ENCODE assay signal across 8 cellular contexts in the genomic region with DNA sequence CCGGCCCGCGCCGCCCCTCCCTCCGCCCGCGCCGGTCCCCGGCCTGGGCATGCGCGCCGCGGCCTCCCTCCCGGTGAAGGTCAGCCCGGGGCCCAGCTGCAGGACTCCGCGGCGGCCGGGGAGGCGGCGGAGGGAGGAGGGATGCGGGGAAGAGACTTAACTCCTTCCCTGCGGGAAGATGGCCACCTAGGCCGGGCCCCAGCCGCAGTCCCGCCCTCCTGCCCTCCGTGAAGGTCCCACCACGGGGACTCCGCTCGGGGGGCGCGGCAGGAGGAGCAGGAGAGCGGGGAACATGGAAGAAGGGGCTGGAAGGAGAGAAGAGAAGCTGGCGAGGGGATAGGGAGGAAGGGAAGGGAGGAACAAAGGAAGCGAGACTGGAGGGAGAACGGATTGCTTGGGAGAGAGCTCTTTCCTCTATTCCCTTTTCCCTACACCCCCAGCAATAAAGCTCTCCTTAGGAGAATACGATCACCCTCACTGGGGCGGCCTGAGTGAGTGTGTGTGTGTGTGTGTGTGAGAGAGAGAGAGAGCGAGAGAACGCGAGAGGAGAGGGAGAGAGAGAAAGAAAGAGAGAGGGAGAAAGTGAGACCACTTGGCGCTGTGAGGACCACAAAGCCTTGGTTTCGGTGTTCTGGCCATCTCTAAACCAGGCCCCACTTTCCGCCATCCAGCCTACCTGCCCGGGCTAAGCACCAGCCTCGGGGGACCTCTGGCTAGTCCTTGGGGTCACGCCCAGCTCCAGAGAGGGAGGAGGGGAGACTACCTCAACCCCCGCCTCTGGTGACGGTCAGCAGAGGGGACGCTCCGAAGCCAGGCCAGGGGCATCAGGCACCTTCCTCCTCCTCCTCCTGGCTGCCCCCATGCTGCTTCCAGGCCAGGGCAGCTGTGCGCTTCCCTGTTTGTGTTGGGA. TPM values are rescaled to one million over a fixed set of nuclear protein-coding genes. Genes with fewer than 3 reads are reported as not detected.
DNase-seq lines count a peak whose midpoint lies in the region; ATAC-seq and TF ChIP-seq lines count a peak whose summit lies in the region.

No MANE protein-coding gene starts in this region.

- H3K4me3 ChIP-seq in esophagus (ENCODE audit: low read depth in 1 of 2, low read length in 2 of 2) (peak overlapping the region; percentile 42 to 49), mucosa of descending colon (no peak overlapping the region)

- H3K27me3 ChIP-seq in esophagus (ENCODE audit: control insufficient read depth in 1 of 2, insufficient read depth in 2 of 2, low read length in 2 of 2): no peaks in the 10 kb centered on the region

- peaks cover 25% of the 10 kb centered on the region for H3K27me3 Mint-ChIP-seq in type B pancreatic cell

- H3K27ac Mint-ChIP-seq in type B pancreatic cell: peak overlapping the region; percentile 93

- peak; percentile 28 for ATAC-seq in mucosa of descending colon

- TF ChIP-seq CTCF in RWPE1 (conservative IDR thresholded peaks at IDR 0.05; ENCODE audit: low read depth) (no peak), mucosa of descending colon (IDR thresholded peaks at IDR 0.05) (no peak), type B pancreatic cell (conservative IDR thresholded peaks at IDR 0.05) (no peak)

- H3K4me1 Mint-ChIP-seq in type B pancreatic cell (ENCODE audit: unreplicated experiment): peaks cover 27% of the 10 kb centered on the region

- H3K27ac ChIP-seq in RWPE1: peak overlapping the region; percentile 77
- H3K27ac ChIP-seq in esophagus (ENCODE audit: low read depth in 2 of 2, low read length in 1 of 2): peak overlapping the region; percentile 74 to 76

- H3K36me3 ChIP-seq in esophagus (ENCODE audit: control insufficient read depth in 2 of 2, insufficient read depth in 2 of 2, low read length in 1 of 2) (no peaks in the 10 kb centered on the region), mucosa of descending colon (ENCODE audit: low read depth) (no peaks in the 10 kb centered on the region)

- WGBS in esophagus, 2 donors: 9 to 11% methylated on average over 41 to 52 of the region's 52 CpGs

- POLR2A ChIA-PET in RWPE1 (lab: Yijun Ruan, JAX; ENCODE audit: low non-redundant PET): no interaction called here

- H3K36me3 Mint-ChIP-seq in type B pancreatic cell: no peaks in the 10 kb centered on the region

- H3K9me3 Mint-ChIP-seq in type B pancreatic cell: no peaks in the 10 kb centered on the region

- peak overlapping the region; percentile 93 for H3K4me3 Mint-ChIP-seq in type B pancreatic cell

- H3K4me1 ChIP-seq in esophagus (ENCODE audit: control insufficient read depth in 2 of 2, insufficient read depth in 2 of 2, low read length in 1 of 2) (peaks cover 2 to 13% of the 10 kb centered on the region in 2 donors), mucosa of descending colon (ENCODE audit: low read depth) (peaks cover 16% of the 10 kb centered on the region)

- intact Hi-C loops in mucosa of descending colon (cut with DNase I, micrococcal nuclease): no loop called here

- DNase-seq in NCI-H187 (lab: John Stamatoyannopoulos, UW) (peak; percentile 52 to 81), NCI-H187 treated with DMSO at 0.1 percent for 48 hours (lab: John Stamatoyannopoulos, UW) (no peak), RWPE1 (ENCODE audit: low spot score) (peak; percentile 45), mucosa of descending colon (peak in 2 of 3 donors; percentile 64 to 66), type B pancreatic cell (ENCODE audit: extremely low spot score, unreplicated experiment) (peak; percentile 87), NCI-H1048 (lab: John Stamatoyannopoulos, UW) (no peak)
- no peak for DNase-seq in stimulated activated CD4-positive, alpha-beta T cell treated with anti-CD3 and anti-CD28 coated beads, Interleukin-2, amount 100 ng/mL, for 48 hours

- CTCF ChIA-PET in RWPE1 (lab: Yijun Ruan, JAX): no interaction called here

- no peaks in the 10 kb centered on the region for H3K9me3 ChIP-seq in esophagus (ENCODE audit: control insufficient read depth in 2 of 2, insufficient read depth in 1 of 2, low read depth in 1 of 2, low read length in 1 of 2)
- H3K9me3 ChIP-seq in mucosa of descending colon: no peaks in the 10 kb centered on the region

RNA-seq across cellular contexts. Expression of a gene that starts 3.7 kb away (rescaled TPM):
- 1 to 10 TPM; 7.5 to 8.3 TPM for polyA plus RNA-seq in esophagus
- 10 to 100 TPM in 2 of 3 donors, 1 to 10 TPM in 1; 5.1 to 44.3 (median 10.0) TPM for total RNA-seq in mucosa of descending colon
- 20.0 and 58.4 TPM in 2 replicates for total RNA-seq in type B pancreatic cell (ENCODE audit: low replicate concordance)

RNA-seq across cellular contexts. Expression of a gene that starts 19.9 kb away (rescaled TPM):
- 10 to 100 TPM; 10.8 to 13.6 TPM for polyA plus RNA-seq in esophagus
- total RNA-seq in mucosa of descending colon (10 to 100 TPM; 38.3 to 52.2 (median 41.5) TPM), type B pancreatic cell (ENCODE audit: low replicate concordance) (44.4 and 54.7 TPM in 2 replicates)

RNA-seq across cellular contexts. Expression of a gene that starts 25.2 kb away (rescaled TPM):
- 10 to 100 TPM in 1 of 2 donors, 1 to 10 TPM in 1; 8.6 to 19.8 TPM for polyA plus RNA-seq in esophagus
- total RNA-seq in mucosa of descending colon: 10 to 100 TPM; 27.0 to 36.4 (median 28.4) TPM
- total RNA-seq in type B pancreatic cell (ENCODE audit: low replicate concordance): 35.9 and 46.5 TPM in 2 replicates

RNA-seq across cellular contexts. Expression of a gene that starts 41.9 kb away (rescaled TPM):
- polyA plus RNA-seq in esophagus: not detected
- total RNA-seq in mucosa of descending colon (not detected), type B pancreatic cell (ENCODE audit: low replicate concordance) (not detected in 2 replicates)

Comparison
In these comparisons a context has a peak if more than half of its experiments do, and no peak if none do; other contexts are left out.
1. DNase-seq: peak in NCI-H187 (2 of 2), RWPE1 (single experiment), mucosa of descending colon (2 of 3) and type B pancreatic cell (single experiment); none in NCI-H187 treated with DMSO at 0.1 percent for 48 hours (single experiment), NCI-H1048 (single experiment) and stimulated activated CD4-positive, alpha-beta T cell treated with anti-CD3 and anti-CD28 coated beads, Interleukin-2, amount 100 ng/mL, for 48 hours (0 of 2).